1 cellular context compared by ENCODE assay signal in the genomic region with DNA sequence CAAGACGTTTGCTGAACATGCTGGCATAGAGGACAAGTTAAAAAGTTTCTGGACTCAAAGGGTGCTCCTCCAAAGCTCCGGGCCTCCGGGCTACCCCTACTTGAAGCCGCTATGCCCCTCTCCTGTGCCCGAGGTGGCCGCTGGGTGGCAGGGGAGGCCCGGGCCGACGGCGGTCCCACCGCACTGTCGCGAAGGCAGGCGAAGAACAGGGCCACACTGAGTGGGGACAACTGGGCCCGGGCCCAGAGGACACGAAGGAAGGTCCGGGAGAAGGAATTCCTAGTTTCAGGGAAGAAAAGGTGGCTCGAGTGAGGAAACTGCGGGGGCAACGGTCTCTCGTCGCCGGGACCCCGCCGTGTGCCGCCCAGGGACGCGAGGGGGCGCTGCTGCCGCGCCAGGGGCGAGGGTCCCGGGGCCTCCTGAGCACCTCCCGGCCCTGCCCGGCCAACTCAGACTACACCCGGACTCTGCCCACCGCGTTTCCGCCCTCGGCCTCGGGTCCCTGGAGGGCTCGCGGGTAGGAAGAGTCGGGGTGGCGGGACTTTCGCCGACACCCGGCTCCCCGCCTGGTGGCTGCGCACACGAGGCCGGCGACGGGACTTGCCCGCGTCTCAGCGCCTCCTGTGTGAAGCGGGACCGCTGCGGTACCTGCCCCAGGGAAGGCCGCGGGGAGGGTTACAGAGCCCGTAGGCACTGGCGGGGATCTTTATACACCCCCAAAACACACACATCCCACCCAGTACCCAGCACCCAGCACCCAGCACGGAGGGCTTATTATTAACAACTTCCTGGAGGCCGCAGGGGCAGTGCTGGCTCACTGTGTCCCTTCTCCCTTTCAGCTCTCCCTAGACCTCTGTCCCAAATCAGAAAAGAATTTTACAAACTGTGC.
TF ChIP-seq lines count a peak whose summit lies in the region.

No MANE protein-coding gene starts in this region.

TF ChIP-seq in SK-N-SH, 30 proteins besides CTCF, POLR2A, EP300 and RAD21 (continued from another document):
- peak; percentile 57 for TF ChIP-seq SMC3 (IDR thresholded peaks at IDR 0.05; ENCODE audit: low read depth, low read length)
- peak; percentile 28; the same call in 1 of the 2 replicates for TF ChIP-seq TAF1 (IDR thresholded peaks at IDR 0.05; ENCODE audit: borderline replicate concordance, low read depth, low read length)
